Comparison of ENCODE assay signal across 8 cellular contexts in the genomic region with DNA sequence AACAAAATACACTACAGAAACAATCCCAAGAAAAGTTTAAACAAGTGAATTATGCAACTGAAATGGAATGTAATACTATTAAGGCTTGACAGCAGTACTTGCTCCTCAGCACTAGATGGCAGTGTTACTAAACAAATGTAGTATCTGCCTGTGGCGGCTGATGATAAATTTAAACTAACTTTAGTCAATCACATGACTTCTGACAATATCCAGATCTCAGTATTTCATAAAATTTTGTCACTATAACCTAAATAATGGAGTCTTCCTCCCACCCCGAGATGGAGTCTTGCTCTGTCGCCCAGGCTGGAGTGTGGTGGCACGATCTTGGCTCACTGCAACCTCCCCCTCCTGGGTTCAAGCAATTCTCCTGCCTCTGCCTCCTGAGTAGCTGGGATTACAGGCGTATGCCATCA. TPM values are rescaled to one million over a fixed set of nuclear protein-coding genes. Genes with fewer than 3 reads are reported as not detected.
DNase-seq lines count a peak whose midpoint lies in the region; ATAC-seq and TF ChIP-seq lines count a peak whose summit lies in the region.
"Not testable (repeated sequence)": the region's sequence is repeated elsewhere in the genome, so short reads cannot be mapped to it uniquely, and the experiment has no call there.

No MANE protein-coding gene starts in this region.

- in situ Hi-C loops in gastrocnemius medialis (cut with MboI; ENCODE audit: low sequenced_read_pairs in 4 of 4), result loop anchor here (5.0 to 10.0 kb wide), 3 partner anchors 405 to 415 kb away; no protein-coding TSS in a partner anchor

- not testable (repeated sequence) for H3K4me1 ChIP-seq in BE2C, left lung
- H3K4me1 ChIP-seq in gastrocnemius medialis, result peaks cover 19 to 31% of the 10 kb centered on the region in 2 donors

- not testable (repeated sequence) for H3K27ac ChIP-seq in left lung
- peak overlapping the region; percentile 40 to 74 (median 46) for H3K27ac ChIP-seq in gastrocnemius medialis

- not testable (repeated sequence) for H3K4me3 Mint-ChIP-seq in activated naive CD4-positive, alpha-beta T cell treated with anti-CD3 and anti-CD28 coated beads for 36 hours

- not testable (repeated sequence) for TF ChIP-seq POLR2A in gastrocnemius medialis (IDR thresholded peaks at IDR 0.05)

- not testable (repeated sequence) for H3K27me3 ChIP-seq in BE2C, left lung, gastrocnemius medialis

- H3K27me3 Mint-ChIP-seq in activated naive CD4-positive, alpha-beta T cell treated with anti-CD3 and anti-CD28 coated beads for 36 hours (ENCODE audit: low read depth), result not testable (repeated sequence)

- H3K9me3 ChIP-seq in BE2C, left lung, gastrocnemius medialis: not testable (repeated sequence)

- DNase-seq in BE2C, left lung, gastrocnemius medialis: not testable (repeated sequence)
- DNase-seq in M059J (ENCODE audit: low read depth), result peak; percentile 38
- peak; percentile 74 for DNase-seq in OCI-M1 (lab: John Stamatoyannopoulos, UW)
- peak; percentile 9 for DNase-seq in activated naive CD4-positive, alpha-beta T cell treated with anti-CD3 and anti-CD28 coated beads for 36 hours

- CTCF ChIA-PET in activated naive CD4-positive, alpha-beta T cell treated with anti-CD3 and anti-CD28 coated beads for 36 hours (lab: Charles Lee), result interaction anchor here (0.6 to 1.4 kb wide), 10 partner anchors 8 to 297 kb away, joined by 3 to 7 read pairs (median 4); no protein-coding TSS in a partner anchor

- not testable (repeated sequence) for H3K36me3 Mint-ChIP-seq in activated naive CD4-positive, alpha-beta T cell treated with anti-CD3 and anti-CD28 coated beads for 36 hours (ENCODE audit: low read depth)

- H3K4me3 ChIP-seq in BE2C (ENCODE audit: low read depth, low read length); left lung; gastrocnemius medialis: not testable (repeated sequence)

- not testable (repeated sequence) for H3K27ac Mint-ChIP-seq in activated naive CD4-positive, alpha-beta T cell treated with anti-CD3 and anti-CD28 coated beads for 36 hours

- intact Hi-C loops in activated naive CD4-positive, alpha-beta T cell treated with anti-CD3 and anti-CD28 coated beads for 36 hours (cut with micrococcal nuclease), result loop anchor here (1.0 to 5.0 kb wide), 5 partner anchors 51 to 411 kb away; no protein-coding TSS in a partner anchor
- intact Hi-C loops in left lung (cut with DNase I), result not testable (repeated sequence)
- intact Hi-C loops in gastrocnemius medialis (cut with DNase I; ENCODE audit: low total_unique reads), result loop anchor here (1.0 to 10.0 kb wide), 4 partner anchors 187 to 411 kb away; a partner anchor contains a TSS

- H3K36me3 ChIP-seq in BE2C, result not testable (repeated sequence)
- H3K36me3 ChIP-seq in left lung (peaks cover 0 to 83% of the 10 kb centered on the region in 2 donors), gastrocnemius medialis (peaks cover 0 to 35% of the 10 kb centered on the region in 2 donors)

- not testable (repeated sequence) for H3K9me3 Mint-ChIP-seq in activated naive CD4-positive, alpha-beta T cell treated with anti-CD3 and anti-CD28 coated beads for 36 hours

- ATAC-seq in GM18907 (IDR thresholded peaks at IDR 0.05; ENCODE audit: unreplicated experiment) (peak; percentile 46), esophagus mucosa (peak; percentile 85), left lung (peak; percentile 96), gastrocnemius medialis (peak; percentile 46 to 51)

- TF ChIP-seq CTCF in BE2C (IDR thresholded peaks at IDR 0.05; ENCODE audit: low read depth, low read length) (peak; percentile 63), left lung (IDR thresholded peaks at IDR 0.05) (peak; percentile 85 to 90), gastrocnemius medialis (IDR thresholded peaks at IDR 0.05 in 4 of 5, conservative IDR thresholded peaks at IDR 0.05 in 1 of 5) (peak; percentile 80 to 91 (median 86))

- H3K4me1 Mint-ChIP-seq in activated naive CD4-positive, alpha-beta T cell treated with anti-CD3 and anti-CD28 coated beads for 36 hours (ENCODE audit: low read depth), result not testable (repeated sequence)

RNA-seq across cellular contexts. Expression of a gene that starts 43.8 kb away (rescaled TPM):
- 198 TPM for polyA plus RNA-seq in BE2C (2012; ENCODE audit: insufficient read depth, insufficient read length, low read depth)
- total RNA-seq in M059J (2014; rRNA removed; shearing (Covaris generic)), result 206 and 321 TPM in 2 replicates
- total RNA-seq in activated naive CD4-positive, alpha-beta T cell treated with anti-CD3 and anti-CD28 coated beads for 36 hours, result 100 to 1,000 TPM; 316 to 322 TPM
- total RNA-seq in esophagus mucosa (379 TPM), left lung (100 to 1,000 TPM; 458 to 594 TPM), gastrocnemius medialis (10 to 100 TPM; 18.5 to 41.3 (median 23.8) TPM)

RNA-seq across cellular contexts. Expression of a gene that starts 47.7 kb away (rescaled TPM):
- polyA plus RNA-seq in BE2C (2012; ENCODE audit: insufficient read depth, insufficient read length, low read depth), result 14.5 TPM
- 9.0 and 16.5 TPM in 2 replicates for total RNA-seq in M059J (2014; rRNA removed; shearing (Covaris generic))
- 10 to 100 TPM; 23.8 to 25.0 TPM for total RNA-seq in activated naive CD4-positive, alpha-beta T cell treated with anti-CD3 and anti-CD28 coated beads for 36 hours
- total RNA-seq in esophagus mucosa (11.3 TPM), left lung (10 to 100 TPM; 18.7 to 22.2 TPM), gastrocnemius medialis (10 to 100 TPM; 10.9 to 18.4 (median 15.2) TPM)

Comparison
In these comparisons a context has a peak if more than half of its experiments do, and no peak if none do; other contexts are left out.
1. ATAC-seq: peak in every context shown above with its lines; median percentile 96 in left lung; 85 in esophagus mucosa; 48 in gastrocnemius medialis; 46 in GM18907.